ENCODE assay signal across 21 cellular contexts in the genomic region with DNA sequence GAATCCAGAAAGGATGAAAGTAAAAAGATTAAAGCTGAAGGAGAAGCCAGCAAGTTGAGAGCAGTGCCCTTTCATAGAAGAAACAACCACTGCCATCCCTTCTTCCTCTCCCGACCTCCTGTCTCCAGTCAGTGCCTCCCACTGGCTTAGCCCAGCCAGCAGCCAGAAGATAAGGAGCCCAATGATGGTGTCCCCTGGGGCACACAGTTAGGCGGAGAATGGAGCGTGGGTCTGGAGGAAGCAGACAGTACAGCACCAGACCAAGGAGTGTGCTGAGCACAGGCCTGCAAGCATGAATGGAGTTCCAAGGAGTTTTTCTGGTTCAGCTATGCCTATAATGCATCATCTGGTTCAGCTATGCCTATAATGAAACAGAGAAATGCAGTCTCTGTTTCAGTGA. TPM values are rescaled to one million over a fixed set of nuclear protein-coding genes. Genes with fewer than 3 reads are reported as not detected.
DNase-seq lines count a peak whose midpoint lies in the region; ATAC-seq and TF ChIP-seq lines count a peak whose summit lies in the region.
"Had no signal": no experiment of that assay in that cellular context is flagged by ENCODE, and none has a peak within 500 bp of the region (broad histone marks: within the 10 kb centered on the region; RNA-seq: fewer than 3 reads in every experiment).

No MANE protein-coding gene starts in this region.

- H3K4me1 ChIP-seq in BE2C = peaks cover 14% of the 10 kb centered on the region
- H3K4me1 ChIP-seq: pancreas had no signal

- H3K27me3 ChIP-seq in BE2C = no peaks in the 10 kb centered on the region
- H3K27me3 ChIP-seq: pancreas had no signal

- no peaks in the 10 kb centered on the region for H3K9me3 Mint-ChIP-seq in central memory CD8-positive, alpha-beta T cell
- no peaks in the 10 kb centered on the region for H3K9me3 Mint-ChIP-seq in memory B cell
- H3K9me3 Mint-ChIP-seq in stimulated activated memory B cell treated with anti-CD40 and anti-IgM and Interleukin-4, amounts not matched to agents 10 μg/mL and 1 μg/mL and 100 μg/mL, for 72 hours = no peaks in the 10 kb centered on the region

- H3K27me3 Mint-ChIP-seq in central memory CD8-positive, alpha-beta T cell = no peaks in the 10 kb centered on the region
- H3K27me3 Mint-ChIP-seq in memory B cell = no peaks in the 10 kb centered on the region
- no peaks in the 10 kb centered on the region for H3K27me3 Mint-ChIP-seq in stimulated activated memory B cell treated with anti-CD40 and anti-IgM and Interleukin-4, amounts not matched to agents 10 μg/mL and 1 μg/mL and 100 μg/mL, for 72 hours

- H3K27ac Mint-ChIP-seq in central memory CD8-positive, alpha-beta T cell (ENCODE audit: low read depth) = peak overlapping the region; percentile 5
- H3K27ac Mint-ChIP-seq in memory B cell = peak overlapping the region; percentile 16
- H3K27ac Mint-ChIP-seq in stimulated activated memory B cell treated with anti-CD40 and anti-IgM and Interleukin-4, amounts not matched to agents 10 μg/mL and 1 μg/mL and 100 μg/mL, for 72 hours = no peak overlapping the region

- H3K36me3 ChIP-seq in BE2C = no peaks in the 10 kb centered on the region
- H3K36me3 ChIP-seq: pancreas had no signal

- DNase-seq in BE2C (peak; percentile 88), COLO829 (ENCODE audit: low spot score) (peak; percentile 18), memory B cell (ENCODE audit: low spot score in 2 of 2) (no peak), NK-92 (lab: John Stamatoyannopoulos, UW; ENCODE audit: unreplicated experiment) (no peak)
- DNase-seq in central memory CD8-positive, alpha-beta T cell (ENCODE audit: low spot score in 2 of 2) = no peak
- no peak for DNase-seq in stimulated activated CD4-positive, alpha-beta T cell treated with anti-CD3 and anti-CD28 coated beads, Interleukin-15, amount 100 ng/mL, for 24 hours
- DNase-seq: activated CD4-positive, alpha-beta T cell treated with anti-CD3 and anti-CD28 coated beads for 4 hours; AML-193; caudate nucleus; DMS 273 treated with DMSO at 0.1 percent for 48 hours; effector CD4-positive, alpha-beta T cell; KG1; left colon; NCI-H2029 treated with DMSO at 0.1 percent for 48 hours; NCI-H510A; pancreas; stimulated activated CD4-positive, alpha-beta T cell treated with anti-CD3 and anti-CD28 coated beads, Interleukin-4, amount 100 ng/mL, for 4 hours; stimulated activated CD8-positive, alpha-beta memory T cell treated with anti-CD3 and anti-CD28 coated beads, Interleukin-4, amount 100 ng/mL, for 48 hours had no signal

- no peak overlapping the region for H3K4me3 ChIP-seq in BE2C (ENCODE audit: low read depth, low read length)
- H3K4me3 ChIP-seq: pancreas, skin epidermis had no signal

- no peak overlapping the region for H3K4me3 Mint-ChIP-seq in central memory CD8-positive, alpha-beta T cell
- H3K4me3 Mint-ChIP-seq in memory B cell = no peak overlapping the region
- no peak overlapping the region for H3K4me3 Mint-ChIP-seq in stimulated activated memory B cell treated with anti-CD40 and anti-IgM and Interleukin-4, amounts not matched to agents 10 μg/mL and 1 μg/mL and 100 μg/mL, for 72 hours

- ATAC-seq in central memory CD8-positive, alpha-beta T cell (replicated peaks; ENCODE audit: extremely low read depth, poor library complexity, severe bottlenecking) = no peak
- ATAC-seq in memory B cell (ENCODE audit: low read depth) (no peak), GM19452 (IDR thresholded peaks at IDR 0.05; ENCODE audit: unreplicated experiment) (no peak)
- no peak for ATAC-seq in stimulated activated memory B cell treated with anti-CD40 and anti-IgM and Interleukin-4, amounts not matched to agents 10 μg/mL and 1 μg/mL and 100 μg/mL, for 72 hours
- ATAC-seq: left colon, pancreas had no signal

- H3K36me3 Mint-ChIP-seq in central memory CD8-positive, alpha-beta T cell (ENCODE audit: insufficient read depth) = peaks cover 39% of the 10 kb centered on the region
- peaks cover 32% of the 10 kb centered on the region for H3K36me3 Mint-ChIP-seq in memory B cell
- peaks cover 34% of the 10 kb centered on the region for H3K36me3 Mint-ChIP-seq in stimulated activated memory B cell treated with anti-CD40 and anti-IgM and Interleukin-4, amounts not matched to agents 10 μg/mL and 1 μg/mL and 100 μg/mL, for 72 hours

- H3K4me1 Mint-ChIP-seq in central memory CD8-positive, alpha-beta T cell = peaks cover 36% of the 10 kb centered on the region
- peaks cover 12% of the 10 kb centered on the region for H3K4me1 Mint-ChIP-seq in memory B cell
- peaks cover 23% of the 10 kb centered on the region for H3K4me1 Mint-ChIP-seq in stimulated activated memory B cell treated with anti-CD40 and anti-IgM and Interleukin-4, amounts not matched to agents 10 μg/mL and 1 μg/mL and 100 μg/mL, for 72 hours

- TF ChIP-seq CTCF in BE2C (IDR thresholded peaks at IDR 0.05; ENCODE audit: low read depth, low read length) = peak; percentile 10; the same call in 1 of the 2 replicates

- no peaks in the 10 kb centered on the region for H3K9me3 ChIP-seq in BE2C
- H3K9me3 ChIP-seq: pancreas had no signal

RNA-seq across cellular contexts. Expression of gene TNRC6B, which starts 54.3 kb away (rescaled TPM):
- 3.9 TPM for polyA plus RNA-seq in BE2C (2012; ENCODE audit: insufficient read depth, insufficient read length, low read depth)

Comparison
In these comparisons a context has a peak if more than half of its experiments do, and no peak if none do; other contexts are left out.
1. DNase-seq: peak in BE2C (single experiment) and COLO829 (single experiment); none in central memory CD8-positive, alpha-beta T cell (0 of 2), memory B cell (0 of 2), NK-92 (single experiment) and stimulated activated CD4-positive, alpha-beta T cell treated with anti-CD3 and anti-CD28 coated beads, Interleukin-15, amount 100 ng/mL, for 24 hours (single experiment).